Comparison of ENCODE assay signal across 1 cellular context in genomic region chr1:111449703-111450017, GRCh38.
TF ChIP-seq lines count a peak whose summit lies in the region.

No MANE protein-coding gene starts in this region.

TF ChIP-seq in GM12878, 131 proteins besides CTCF, POLR2A, EP300 and RAD21:
- TF ChIP-seq POLR2AphosphoS5 (IDR thresholded peaks at IDR 0.05; ENCODE audit: low read length) (0 out of 2 replicates have a peak, but pooled peaks have one; percentile 4), CBX5 (IDR thresholded peaks at IDR 0.05; ENCODE audit: low read depth) (no peak), SMAD1 (IDR thresholded peaks at IDR 0.05; ENCODE audit: low read depth, partially characterized antibody) (peak; percentile 15), LARP7 (IDR thresholded peaks at IDR 0.05) (0 out of 2 replicates have a peak, but pooled peaks have one; percentile 27), RB1 (IDR thresholded peaks at IDR 0.05; ENCODE audit: borderline replicate concordance) (0 out of 2 replicates have a peak, but pooled peaks have one; percentile 17), GATAD2B (conservative IDR thresholded peaks at IDR 0.05; ENCODE audit: low read depth) (0 out of 2 replicates have a peak, but pooled peaks have one; percentile 9)
- TF ChIP-seq, protein P1, sequence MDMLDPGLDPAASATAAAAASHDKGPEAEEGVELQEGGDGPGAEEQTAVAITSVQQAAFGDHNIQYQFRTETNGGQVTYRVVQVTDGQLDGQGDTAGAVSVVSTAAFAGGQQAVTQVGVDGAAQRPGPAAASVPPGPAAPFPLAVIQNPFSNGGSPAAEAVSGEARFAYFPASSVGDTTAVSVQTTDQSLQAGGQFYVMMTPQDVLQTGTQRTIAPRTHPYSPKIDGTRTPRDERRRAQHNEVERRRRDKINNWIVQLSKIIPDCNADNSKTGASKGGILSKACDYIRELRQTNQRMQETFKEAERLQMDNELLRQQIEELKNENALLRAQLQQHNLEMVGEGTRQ (IDR thresholded peaks at IDR 0.05; ENCODE audit: borderline replicate concordance, low read depth, low read length): no peak
- TF ChIP-seq, protein P2, sequence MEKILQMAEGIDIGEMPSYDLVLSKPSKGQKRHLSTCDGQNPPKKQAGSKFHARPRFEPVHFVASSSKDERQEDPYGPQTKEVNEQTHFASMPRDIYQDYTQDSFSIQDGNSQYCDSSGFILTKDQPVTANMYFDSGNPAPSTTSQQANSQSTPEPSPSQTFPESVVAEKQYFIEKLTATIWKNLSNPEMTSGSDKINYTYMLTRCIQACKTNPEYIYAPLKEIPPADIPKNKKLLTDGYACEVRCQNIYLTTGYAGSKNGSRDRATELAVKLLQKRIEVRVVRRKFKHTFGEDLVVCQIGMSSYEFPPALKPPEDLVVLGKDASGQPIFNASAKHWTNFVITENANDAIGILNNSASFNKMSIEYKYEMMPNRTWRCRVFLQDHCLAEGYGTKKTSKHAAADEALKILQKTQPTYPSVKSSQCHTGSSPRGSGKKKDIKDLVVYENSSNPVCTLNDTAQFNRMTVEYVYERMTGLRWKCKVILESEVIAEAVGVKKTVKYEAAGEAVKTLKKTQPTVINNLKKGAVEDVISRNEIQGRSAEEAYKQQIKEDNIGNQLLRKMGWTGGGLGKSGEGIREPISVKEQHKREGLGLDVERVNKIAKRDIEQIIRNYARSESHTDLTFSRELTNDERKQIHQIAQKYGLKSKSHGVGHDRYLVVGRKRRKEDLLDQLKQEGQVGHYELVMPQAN (conservative IDR thresholded peaks at IDR 0.05): peak; percentile 2; the same call in 1 of the 2 replicates
